ENCODE assay signal across 8 cellular contexts in the genomic region with DNA sequence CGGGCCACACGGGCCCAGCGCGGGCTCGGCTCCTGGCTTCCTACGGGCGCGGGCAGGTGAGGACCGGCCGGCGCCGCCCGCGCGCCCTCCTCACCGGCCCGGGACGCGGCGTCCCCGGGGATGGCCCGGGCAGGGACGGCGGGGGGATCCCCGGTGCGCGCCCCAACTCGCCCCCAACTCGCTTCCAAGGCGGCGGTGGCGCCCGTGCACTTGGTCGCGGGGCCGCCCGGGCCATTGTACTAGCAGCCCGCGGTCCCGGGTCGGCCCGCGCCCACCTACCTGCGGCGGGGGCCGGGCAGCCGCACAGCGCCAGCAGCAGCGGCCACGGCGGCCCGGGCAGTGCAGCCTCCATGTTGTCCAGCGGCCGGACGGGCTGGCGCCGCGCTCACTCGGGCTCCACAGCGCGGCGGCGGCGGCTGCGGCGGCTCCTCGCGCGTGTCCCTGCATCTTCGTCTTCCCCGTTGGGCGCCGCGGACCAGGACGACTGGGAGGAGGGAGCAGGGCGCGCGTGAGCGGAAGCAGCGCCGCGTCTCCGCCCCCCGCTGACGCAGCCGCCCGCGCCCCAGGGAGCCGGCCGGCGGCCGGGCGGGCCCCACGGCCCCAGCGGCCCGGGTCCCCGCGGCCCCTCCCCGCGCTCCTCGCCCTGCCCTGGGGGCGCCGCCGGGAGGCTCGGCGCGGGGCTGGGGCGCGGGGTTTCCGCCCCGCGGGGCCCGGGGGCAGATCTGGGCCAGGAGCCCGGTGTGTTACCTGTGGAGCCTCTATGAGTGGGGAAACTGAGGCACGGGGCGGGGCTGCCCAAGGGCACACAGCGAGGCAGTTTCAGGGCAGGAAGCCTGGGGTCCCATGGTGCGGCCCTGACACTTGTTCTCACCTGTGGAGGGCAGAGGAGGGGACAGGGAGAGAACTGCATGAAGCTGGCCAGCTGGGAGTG.
A peak's percentile ranks its signal among the peaks of the same experiment; 100 is the strongest.
DNase-seq lines count a peak whose midpoint lies in the region; ATAC-seq, FAIRE-seq and TF ChIP-seq lines count a peak whose summit lies in the region.

No MANE protein-coding gene starts in this region.

- peaks cover 24% of the 10 kb centered on the region for H3K79me2 ChIP-seq in neural progenitor cell (ENCODE audit: low read depth)

- peaks cover 16% of the 10 kb centered on the region for H3K4me1 ChIP-seq in neural progenitor cell

- H3K27me3 ChIP-seq in neural progenitor cell, result peaks cover 31% of the 10 kb centered on the region

- peak overlapping the region; percentile 90 for H2AFZ ChIP-seq in neural progenitor cell (replicated peaks)

- no peaks in the 10 kb centered on the region for H3K36me3 Mint-ChIP-seq in neural progenitor cell

- no peaks in the 10 kb centered on the region for H3K36me3 ChIP-seq in neural progenitor cell

- H3F3A ChIP-seq in neural progenitor cell (ENCODE audit: low read depth), result peaks cover 30% of the 10 kb centered on the region

- peaks cover 12% of the 10 kb centered on the region for H3K27me3 Mint-ChIP-seq in neural progenitor cell (ENCODE audit: insufficient read depth, low read depth)

- H3K9me3 Mint-ChIP-seq in neural progenitor cell, result no peaks in the 10 kb centered on the region

- peak overlapping the region; percentile 87 for H3K4me2 ChIP-seq in neural progenitor cell

- H3K27ac ChIP-seq in neural progenitor cell, result no peak overlapping the region

- peak; percentile 66 for ATAC-seq in HG02678 (IDR thresholded peaks at IDR 0.05; ENCODE audit: unreplicated experiment)

- peaks cover 37% of the 10 kb centered on the region for H3K4me1 Mint-ChIP-seq in neural progenitor cell

- peaks cover 26% of the 10 kb centered on the region for H4K20me1 ChIP-seq in neural progenitor cell (ENCODE audit: low read depth)

- DNase-seq in GM10266 (ENCODE audit: extremely low spot score) (peak; percentile 94), RCC 7860 (ENCODE audit: low spot score) (peak; percentile 11), activated gamma-delta T cell (lab: John Stamatoyannopoulos, UW) (peak; percentile 47), foreskin fibroblast (peak; percentile 72 to 90), neural progenitor cell (ENCODE audit: low spot score) (peak; percentile 74), stromal cell of bone marrow (ENCODE audit: low read depth) (peak; percentile 61), cortex of kidney (lab: John Stamatoyannopoulos, UW) (no peak)

- FAIRE-seq in RCC 7860 (lab: Jason Lieb, UNC), result no peak

- no peak overlapping the region for H3K9ac ChIP-seq in neural progenitor cell

- no peaks in the 10 kb centered on the region for H3K9me3 ChIP-seq in neural progenitor cell (ENCODE audit: low read depth)

- peak overlapping the region; percentile 65 to 72 for H3K4me3 ChIP-seq in foreskin fibroblast (ENCODE audit: low read depth in 1 of 2, low read length in 2 of 2)
- H3K4me3 ChIP-seq in neural progenitor cell, result peak overlapping the region; percentile 87

- no peak overlapping the region for H3K27ac Mint-ChIP-seq in neural progenitor cell

- H3K4me3 Mint-ChIP-seq in neural progenitor cell, result peak overlapping the region; percentile 88

- TF ChIP-seq CTCF in GM10266 (IDR thresholded peaks at IDR 0.05; ENCODE audit: control insufficient read depth, insufficient read depth, low read depth, missing control alignments) (no peak), foreskin fibroblast (IDR thresholded peaks at IDR 0.05; ENCODE audit: low read depth, low read length) (no peak), neural progenitor cell (IDR thresholded peaks at IDR 0.05) (no peak)
